ENCODE assay signal across 9 cellular contexts in genomic region chr11:43830928-43831440, GRCh38. TPM values are rescaled to one million over a fixed set of nuclear protein-coding genes. Genes with fewer than 3 reads are reported as not detected.
DNase-seq lines count a peak whose midpoint lies in the region; ATAC-seq and TF ChIP-seq lines count a peak whose summit lies in the region.
"Had no signal": no experiment of that assay in that cellular context is flagged by ENCODE, and none has a peak within 500 bp of the region (broad histone marks: within the 10 kb centered on the region; RNA-seq: fewer than 3 reads in every experiment).

No MANE protein-coding gene starts in this region.

- H2AFZ ChIP-seq in ACC112 (ENCODE audit: low read length, unreplicated experiment) = no peak overlapping the region

- peaks cover 27% of the 10 kb centered on the region for H3K4me1 ChIP-seq in ACC112 (ENCODE audit: control insufficient read depth, insufficient read depth, low read length, unreplicated experiment)

- H3K27me3 ChIP-seq in ACC112 (ENCODE audit: insufficient read depth, low read length) = no peaks in the 10 kb centered on the region

- TF ChIP-seq CTCF in epithelial cell of proximal tubule (conservative IDR thresholded peaks at IDR 0.05; ENCODE audit: low read depth, low read length) = no peak

- peak overlapping the region; percentile 46; the same call in 1 of the 2 replicates for H3K4me3 ChIP-seq in ACC112 (ENCODE audit: low read depth, low read length)
- H3K4me3 ChIP-seq in epithelial cell of proximal tubule (ENCODE audit: low read depth, low read length) = peak overlapping the region; percentile 31
- H3K4me3 ChIP-seq: GM12878 had no signal

- no peaks in the 10 kb centered on the region for H3K36me3 ChIP-seq in ACC112 (ENCODE audit: insufficient read depth, low read length)

- ATAC-seq in HG02610 (IDR thresholded peaks at IDR 0.05; ENCODE audit: unreplicated experiment) = peak; percentile 73
- ATAC-seq: GM12878 had no signal

- in situ Hi-C loops in KBM-7 (cut with MboI; ENCODE audit: low pct_unique_long_range_greater_than_20kb, low sequenced_read_pairs) = no loop called here

- DNase-seq in activated CD4-positive, alpha-beta T cell treated with anti-CD3 and anti-CD28 coated beads for 48 hours = peak; percentile 74
- DNase-seq in epithelial cell of proximal tubule (ENCODE audit: low read depth) (peak; percentile 100), renal cortical epithelial cell (ENCODE audit: low read depth) (peak; percentile 100), KBM-7 (no peak), cortex of kidney (lab: John Stamatoyannopoulos, UW) (no peak), hippocampal formation (lab: John Stamatoyannopoulos, UW) (no peak)

- no peaks in the 10 kb centered on the region for H3K79me2 ChIP-seq in ACC112 (ENCODE audit: control insufficient read depth, insufficient read depth, low read length, unreplicated experiment)

- peak overlapping the region; percentile 90 for H3K27ac ChIP-seq in ACC112 (ENCODE audit: low read depth, low read length)

RNA-seq across cellular contexts. Expression of gene ALKBH3, which starts 49.6 kb away (rescaled TPM):
- total RNA-seq in epithelial cell of proximal tubule (27.3 and 36.8 TPM in 2 replicates), renal cortical epithelial cell (22.7 and 46.4 TPM in 2 replicates)

Comparison
In these comparisons a context has a peak if more than half of its experiments do, and no peak if none do; other contexts are left out.
1. DNase-seq: peak in activated CD4-positive, alpha-beta T cell treated with anti-CD3 and anti-CD28 coated beads for 48 hours (single experiment), epithelial cell of proximal tubule (single experiment) and renal cortical epithelial cell (single experiment); none in KBM-7 (single experiment), cortex of kidney (single experiment) and hippocampal formation (0 of 2).